ENCODE assay signal across 15 cellular contexts in the genomic region with DNA sequence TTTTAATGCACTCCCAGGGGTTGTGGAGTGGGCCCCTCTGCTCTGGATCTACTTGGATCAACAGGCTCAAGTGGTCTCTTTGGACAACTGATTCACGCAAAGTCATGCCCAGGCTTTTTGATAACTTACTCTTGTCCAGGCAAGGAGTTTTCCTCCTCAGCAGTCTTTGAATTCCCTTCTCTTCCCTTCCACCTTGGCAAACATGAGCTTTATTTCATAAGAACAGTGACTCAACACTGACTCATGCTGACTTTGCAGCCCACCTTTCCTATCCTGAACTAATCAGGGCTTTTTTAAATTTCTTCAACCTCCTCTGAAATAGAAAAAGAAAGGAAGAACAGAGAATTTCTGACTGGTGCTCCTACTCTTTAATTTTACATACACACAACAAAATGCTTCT.
DNase-seq lines count a peak whose midpoint lies in the region; ATAC-seq and TF ChIP-seq lines count a peak whose summit lies in the region.
"Had no signal": no experiment of that assay in that cellular context is flagged by ENCODE, and none has a peak within 500 bp of the region (broad histone marks: within the 10 kb centered on the region; RNA-seq: fewer than 3 reads in every experiment).

No MANE protein-coding gene starts in this region.

- peak; percentile 14 for DNase-seq in Daoy (ENCODE audit: low read depth)
- peak; percentile 69 for DNase-seq in RWPE1 (ENCODE audit: low spot score)
- no peak for DNase-seq in osteocyte (ENCODE audit: extremely low spot score, unreplicated experiment)
- no peak for DNase-seq in coronary artery (ENCODE audit: low spot score)
- no peak for DNase-seq in suprapubic skin (ENCODE audit: low spot score in 2 of 2)
- DNase-seq in NOMO-1 treated with dmso at 0.1 percent for 144 hours (lab: John Stamatoyannopoulos, UW; ENCODE audit: unreplicated experiment), result no peak
- DNase-seq: activated CD4-positive, alpha-beta T cell treated with anti-CD3 and anti-CD28 coated beads for 4 hours; activated naive CD4-positive, alpha-beta T cell treated with Interleukin-2 at 50 U/mL for 16 hours; COR-L47; NCI-H2227 treated with DMSO at 0.1 percent for 48 hours had no signal

- no peaks in the 10 kb centered on the region for H3K9me3 ChIP-seq in suprapubic skin
- H3K9me3 ChIP-seq: right atrium auricular region had no signal

- TF ChIP-seq POLR2A in suprapubic skin (IDR thresholded peaks at IDR 0.05), result no peak

- no peaks in the 10 kb centered on the region for H3K36me3 Mint-ChIP-seq in osteocyte (ENCODE audit: unreplicated experiment)

- 50% methylated on average over 1 of the region's 1 CpG for WGBS in suprapubic skin

- H3K27ac ChIP-seq in RWPE1, result peak overlapping the region; percentile 72
- no peak overlapping the region for H3K27ac ChIP-seq in coronary artery
- H3K27ac ChIP-seq in suprapubic skin, result no peak overlapping the region
- H3K27ac ChIP-seq: KMS-11, right atrium auricular region had no signal

- ATAC-seq in esophagus mucosa (peak; percentile 58), HG03045 (IDR thresholded peaks at IDR 0.05; ENCODE audit: unreplicated experiment) (no peak)
- ATAC-seq: Right ventricle myocardium inferior had no signal

- no peaks in the 10 kb centered on the region for H3K9me3 Mint-ChIP-seq in osteocyte (ENCODE audit: unreplicated experiment)

- H3K4me3 ChIP-seq in coronary artery (no peak overlapping the region), suprapubic skin (no peak overlapping the region)
- H3K4me3 ChIP-seq: right atrium auricular region had no signal

- no peak for TF ChIP-seq CTCF in RWPE1 (conservative IDR thresholded peaks at IDR 0.05; ENCODE audit: low read depth)
- TF ChIP-seq CTCF in osteocyte (IDR thresholded peaks at IDR 0.05), result no peak
- no peak for TF ChIP-seq CTCF in coronary artery (IDR thresholded peaks at IDR 0.05)
- TF ChIP-seq CTCF in suprapubic skin (IDR thresholded peaks at IDR 0.05), result no peak

- POLR2A ChIA-PET in RWPE1 (lab: Yijun Ruan, JAX; ENCODE audit: low non-redundant PET), result no interaction called here

- TF ChIP-seq EP300 in suprapubic skin (IDR thresholded peaks at IDR 0.05), result no peak

- H3K4me1 Mint-ChIP-seq in osteocyte (ENCODE audit: unreplicated experiment), result peaks cover 12% of the 10 kb centered on the region

- H3K4me1 ChIP-seq in suprapubic skin, result no peaks in the 10 kb centered on the region
- H3K4me1 ChIP-seq: right atrium auricular region had no signal

- no peaks in the 10 kb centered on the region for H3K27me3 Mint-ChIP-seq in osteocyte (ENCODE audit: unreplicated experiment)

- H3K27me3 ChIP-seq in suprapubic skin, result no peaks in the 10 kb centered on the region
- H3K27me3 ChIP-seq: right atrium auricular region had no signal

- H3K27ac Mint-ChIP-seq in osteocyte (ENCODE audit: unreplicated experiment), result peak overlapping the region; percentile 11

- no peak overlapping the region for H3K4me3 Mint-ChIP-seq in osteocyte (ENCODE audit: unreplicated experiment)

- CTCF ChIA-PET in RWPE1 (lab: Yijun Ruan, JAX), result no interaction called here

- no peaks in the 10 kb centered on the region for H3K36me3 ChIP-seq in suprapubic skin
- H3K36me3 ChIP-seq: right atrium auricular region had no signal

Comparison
In these comparisons a context has a peak if more than half of its experiments do, and no peak if none do; other contexts are left out.
1. DNase-seq: peak in Daoy (single experiment) and RWPE1 (single experiment); none in osteocyte (single experiment), coronary artery (single experiment), suprapubic skin (0 of 2) and NOMO-1 treated with dmso at 0.1 percent for 144 hours (single experiment).